In the genomic region with DNA sequence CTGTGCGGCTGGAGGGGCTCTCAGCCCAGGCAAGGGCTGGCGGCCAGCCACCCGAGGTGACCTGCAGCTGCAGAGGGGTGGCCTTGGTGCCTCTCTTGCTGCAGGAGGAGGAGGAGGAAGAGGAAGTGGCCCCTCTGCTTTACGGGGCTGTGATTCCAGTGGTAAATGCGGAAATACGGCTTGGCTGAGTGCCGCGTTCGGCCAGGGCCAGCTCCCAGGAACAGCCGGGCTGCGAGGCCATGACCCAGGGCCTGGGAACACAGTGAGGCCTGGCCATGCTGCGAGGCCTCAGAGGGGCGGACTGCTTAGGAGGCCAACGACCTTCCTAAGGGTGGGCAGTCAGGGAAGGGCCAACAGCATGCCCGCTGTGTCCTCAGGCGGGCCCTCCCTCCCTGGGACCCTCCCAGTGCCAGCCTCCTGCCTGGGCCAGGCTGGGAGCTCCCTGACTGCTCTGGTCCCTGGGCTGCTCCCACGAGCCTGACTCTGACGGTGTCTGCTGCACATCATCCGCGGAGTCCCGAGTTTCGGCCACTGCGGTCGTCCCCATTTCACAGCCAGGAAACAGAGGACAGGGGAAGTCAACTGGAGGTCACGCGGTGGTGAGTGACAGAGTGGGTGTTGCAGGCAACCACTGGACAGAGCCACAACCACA, we compare ENCODE assay signal across 9 cellular contexts. TPM values are rescaled to one million over a fixed set of nuclear protein-coding genes. Genes with fewer than 3 reads are reported as not detected.
DNase-seq lines count a peak whose midpoint lies in the region; ATAC-seq and TF ChIP-seq lines count a peak whose summit lies in the region.
"Had no signal": no experiment of that assay in that cellular context is flagged by ENCODE, and none has a peak within 500 bp of the region (broad histone marks: within the 10 kb centered on the region; RNA-seq: fewer than 3 reads in every experiment).

No MANE protein-coding gene starts in this region.

- no peak overlapping the region for H2BK12ac ChIP-seq in mesenchymal stem cell (ENCODE audit: low read length in 2 of 2)

- peak overlapping the region; percentile 62 for H4K91ac ChIP-seq in mesenchymal stem cell (ENCODE audit: low read length)

- no peak for TF ChIP-seq CTCF in tibial nerve (IDR thresholded peaks at IDR 0.05)

- H3K4me1 ChIP-seq in mesenchymal stem cell (ENCODE audit: control insufficient read depth, insufficient read depth, low read depth, low read length) (peaks cover 5% of the 10 kb centered on the region), tibial nerve (peaks cover 0 to 40% (median 17%) of the 10 kb centered on the region in 4 donors)

- no peak overlapping the region for H2BK120ac ChIP-seq in mesenchymal stem cell (ENCODE audit: low read depth, low read length)

- TF ChIP-seq EP300 in tibial nerve (IDR thresholded peaks at IDR 0.05), result peak; percentile 23 to 60

- 76% methylated on average over 26 of the region's 26 CpGs for WGBS in mesenchymal stem cell
- 21 to 32% methylated on average over 16 to 23 of the region's 26 CpGs for WGBS in tibial nerve, 2 donors

- H3K9ac ChIP-seq in mesenchymal stem cell (ENCODE audit: low read length), result no peak overlapping the region

- no peak for ATAC-seq in GM19023 (IDR thresholded peaks at IDR 0.05; ENCODE audit: unreplicated experiment)

- no peaks in the 10 kb centered on the region for H3K79me1 ChIP-seq in mesenchymal stem cell (replicated peaks; ENCODE audit: low read length, poor library complexity, severe bottlenecking)

- DNase-seq in KBM-7 (peak; percentile 76), mesenchymal stem cell (no peak), tibial nerve (ENCODE audit: low spot score in 2 of 2) (no peak), NCI-H82 (lab: John Stamatoyannopoulos, UW) (no peak), COR-L47 (lab: John Stamatoyannopoulos, UW) (no peak)
- DNase-seq: activated CD4-positive, alpha-beta T cell treated with anti-CD3 and anti-CD28 coated beads for 48 hours; DMS153 had no signal

- peak overlapping the region; percentile 21 for H2AFZ ChIP-seq in mesenchymal stem cell (ENCODE audit: low read depth, low read length)

- peak overlapping the region; percentile 35 for H4K8ac ChIP-seq in mesenchymal stem cell (ENCODE audit: low read length)

- no peak overlapping the region for H3K23ac ChIP-seq in mesenchymal stem cell (ENCODE audit: low read length in 2 of 2)

- H2BK5ac ChIP-seq in mesenchymal stem cell (ENCODE audit: low read depth, low read length, poor library complexity, severe bottlenecking), result no peak overlapping the region

- no peak overlapping the region for H2AK5ac ChIP-seq in mesenchymal stem cell (ENCODE audit: low read length, severe bottlenecking)

- H3K36me3 ChIP-seq in mesenchymal stem cell (ENCODE audit: control insufficient read depth in 1 of 2, insufficient read depth in 2 of 2, low read depth in 1 of 2, low read length in 2 of 2), result no peaks in the 10 kb centered on the region
- H3K36me3 ChIP-seq in tibial nerve, result no peaks in the 10 kb centered on the region

- H3K14ac ChIP-seq in mesenchymal stem cell (ENCODE audit: low read length in 2 of 2), result peak overlapping the region in 1 of 2 experiments; percentile 56

- no peak overlapping the region for H3K4ac ChIP-seq in mesenchymal stem cell (ENCODE audit: low read depth in 1 of 2, low read length in 2 of 2)

- H3K27me3 ChIP-seq in mesenchymal stem cell (ENCODE audit: control insufficient read depth in 1 of 2, insufficient read depth in 1 of 2, low read length in 2 of 2), result no peaks in the 10 kb centered on the region
- no peaks in the 10 kb centered on the region for H3K27me3 ChIP-seq in tibial nerve

- H2BK15ac ChIP-seq in mesenchymal stem cell (ENCODE audit: low read depth, poor library complexity, severe bottlenecking), result no peak overlapping the region

- in situ Hi-C loops in KBM-7 (cut with MboI; ENCODE audit: low pct_unique_long_range_greater_than_20kb, low sequenced_read_pairs), result loop anchor here (10.0 kb wide), 1 partner anchor 555 kb away; no protein-coding TSS in a partner anchor

- no peak overlapping the region for H3K4me2 ChIP-seq in mesenchymal stem cell (ENCODE audit: low read length, poor library complexity, severe bottlenecking)

- H3K27ac ChIP-seq in angular gyrus (ENCODE audit: low read depth, low read length), result peak overlapping the region; percentile 35
- no peak overlapping the region for H3K27ac ChIP-seq in mesenchymal stem cell (ENCODE audit: low read length, poor library complexity, severe bottlenecking)
- H3K27ac ChIP-seq in tibial nerve, result peak overlapping the region; percentile 11 to 85 (median 46)

- H3K4me3 ChIP-seq in mesenchymal stem cell (ENCODE audit: insufficient read depth in 1 of 2, low read depth in 1 of 2, low read length in 2 of 2) (no peak overlapping the region), tibial nerve (peak overlapping the region in 2 of 4 donors; percentile 4 to 7)

- peak overlapping the region in 1 of 2 experiments; percentile 14 for H3K18ac ChIP-seq in mesenchymal stem cell (ENCODE audit: low read depth in 1 of 2, low read length in 2 of 2)

- H3K9me3 ChIP-seq in mesenchymal stem cell (ENCODE audit: control insufficient read depth, low read length) (no peaks in the 10 kb centered on the region), tibial nerve (peaks cover 0 to 6% (median 0%) of the 10 kb centered on the region in 4 donors)

- TF ChIP-seq POLR2A in tibial nerve (IDR thresholded peaks at IDR 0.05), result no peak

RNA-seq across cellular contexts. Expression of a gene that starts 20.8 kb away (rescaled TPM):
- polyA plus RNA-seq in mesenchymal stem cell (2013, experiment 1 of 2), result 7.7 TPM
- polyA plus RNA-seq in mesenchymal stem cell (2013, experiment 2 of 2), result 6.9 TPM
- 10 to 100 TPM; 18.9 to 43.5 (median 27.2) TPM for total RNA-seq in tibial nerve
